In genomic region chr3:171380711-171381435, GRCh38 we compare ENCODE assay signal across 21 cellular contexts.
"Had no signal": no experiment of that assay in that cellular context is flagged by ENCODE, and none has a peak within 500 bp of the region (broad histone marks: within the 10 kb centered on the region; RNA-seq: fewer than 3 reads in every experiment).

No MANE protein-coding gene starts in this region.

- H3K27ac ChIP-seq: brain microvascular endothelial cell, heart left ventricle, thyroid gland had no signal

- H3K27me3 ChIP-seq: brain microvascular endothelial cell, heart left ventricle, thyroid gland had no signal

- FAIRE-seq: endothelial cell of umbilical vein had no signal

- ATAC-seq: activated CD8-positive, alpha-beta T cell treated with anti-CD3 and anti-CD28 coated beads, Interleukin-2, amount 10 ng/mL, durations not matched to agents 7 days and 5 days; heart left ventricle; left cardiac atrium; naive thymus-derived CD4-positive, alpha-beta T cell; stimulated activated memory B cell treated with anti-CD40 and anti-IgM and Interleukin-4, amounts not matched to agents 10 μg/mL and 1 μg/mL and 100 μg/mL, for 72 hours; T-helper 17 cell had no signal

- H3K36me3 ChIP-seq: heart left ventricle, thyroid gland had no signal

- H3K4me3 ChIP-seq: heart left ventricle, thyroid gland had no signal

- DNase-seq: activated B cell treated with CpG ODN at 0.5 μM for 24 hours; activated CD4-positive, alpha-beta T cell treated with anti-CD3 and anti-CD28 coated beads for 48 hours; activated CD8-positive, alpha-beta memory T cell treated with anti-CD3 and anti-CD28 coated beads, Interleukin-2, amount 50 U/mL, for 4 hours; activated CD8-positive, alpha-beta T cell treated with anti-CD3 and anti-CD28 coated beads, Interleukin-2, amount 10 ng/mL, durations not matched to agents 7 days and 5 days; activated gamma-delta T cell treated with Interleukin-2 at 50 U/mL for 16 hours; activated naive CD8-positive, alpha-beta T cell treated with anti-CD3 and anti-CD28 coated beads for 36 hours; activated T-cell treated with anti-CD3 and anti-CD28 coated beads, Interleukin-2, amount 50 U/mL, for 48 hours; amygdala; brain microvascular endothelial cell; effector CD8-positive, alpha-beta T cell; foreskin melanocyte; heart left ventricle; left cardiac atrium; naive thymus-derived CD4-positive, alpha-beta T cell; posterior cingulate gyrus; retina; stimulated activated CD4-positive, alpha-beta T cell treated with anti-CD3 and anti-CD28 coated beads, Interleukin-2, amount 100 ng/mL, for 48 hours; T-helper 17 cell; thyroid gland had no signal

- H3K9me3 ChIP-seq: heart left ventricle, thyroid gland had no signal
